ENCODE assay signal across 15 cellular contexts in the genomic region with DNA sequence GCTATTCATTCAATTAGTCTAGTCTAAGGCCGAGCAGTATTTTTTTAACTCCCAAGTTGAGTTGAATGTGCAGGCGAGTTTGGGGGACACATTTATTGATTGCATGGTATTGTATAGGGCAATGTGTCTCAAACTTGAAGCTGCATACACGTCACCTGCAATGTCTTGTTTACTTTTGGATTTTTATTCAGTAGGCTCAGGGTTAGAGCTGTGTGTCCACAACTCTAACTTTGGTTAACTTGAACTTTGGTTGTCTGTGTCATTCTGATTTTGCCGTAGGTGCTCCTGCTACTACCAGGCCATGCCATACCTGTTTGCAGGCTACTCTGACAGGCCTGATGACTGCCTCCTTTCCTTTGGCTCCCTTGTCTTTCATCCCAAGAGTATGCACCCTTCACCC.
DNase-seq lines count a peak whose midpoint lies in the region; FAIRE-seq and TF ChIP-seq lines count a peak whose summit lies in the region.
"Had no signal": no experiment of that assay in that cellular context is flagged by ENCODE, and none has a peak within 500 bp of the region (broad histone marks: within the 10 kb centered on the region; RNA-seq: fewer than 3 reads in every experiment).

No MANE protein-coding gene starts in this region.

- no peaks in the 10 kb centered on the region for H4K20me1 ChIP-seq in H1 (replicated peaks in 1 of 2; ENCODE audit: control insufficient read depth in 1 of 2, insufficient read depth in 2 of 2, low read length in 2 of 2)

- no peaks in the 10 kb centered on the region for H3K23me2 ChIP-seq in H1 (ENCODE audit: low read depth, low read length)

- TF ChIP-seq CTCF in Calu3 (IDR thresholded peaks at IDR 0.05; ENCODE audit: unreplicated experiment) (no peak), H1 (IDR thresholded peaks at IDR 0.05; ENCODE audit: control extremely low read depth in 1 of 3, insufficient read depth in 1 of 3, low read depth in 1 of 3, low read length in 3 of 3) (no peak), liver (IDR thresholded peaks at IDR 0.05; ENCODE audit: low read depth, low read length, missing input control) (no peak), tibial nerve (IDR thresholded peaks at IDR 0.05) (no peak)

- no peak overlapping the region for H4K12ac ChIP-seq in trophoblast cell (ENCODE audit: low read depth, low read length)

- H3K18ac ChIP-seq in H1 (ENCODE audit: extremely low read depth, low read length) (no peak overlapping the region), trophoblast cell (ENCODE audit: low read length) (no peak overlapping the region)

- H4K91ac ChIP-seq in H1 (replicated peaks; ENCODE audit: insufficient read length, low read length) (peak overlapping the region; percentile 9), trophoblast cell (ENCODE audit: low read depth, low read length) (no peak overlapping the region)

- no peak overlapping the region; the same call in 1 of the 2 replicates for H4K8ac ChIP-seq in H1 (ENCODE audit: extremely low read depth, insufficient read depth, low read length)
- peak overlapping the region; percentile 13 for H4K8ac ChIP-seq in trophoblast cell (ENCODE audit: low read depth, low read length)

- H3K36me3 ChIP-seq in H1 (ENCODE audit: control insufficient read depth in 2 of 4, insufficient read depth in 4 of 4, low read length in 3 of 4) (no peaks in the 10 kb centered on the region), liver (ENCODE audit: control insufficient read depth in 4 of 4, insufficient read depth in 3 of 4, low read depth in 1 of 4, low read length in 3 of 4) (no peaks in the 10 kb centered on the region), trophoblast cell (ENCODE audit: control insufficient read depth in 1 of 2, insufficient read depth in 2 of 2, low read length in 2 of 2) (no peaks in the 10 kb centered on the region), tibial nerve (no peaks in the 10 kb centered on the region)

- no peak overlapping the region for H3K4me3 ChIP-seq in H1 (ENCODE audit: extremely low read depth in 1 of 4, insufficient read depth in 2 of 4, low read depth in 3 of 4, low read length in 4 of 4)
- H3K4me3 ChIP-seq in liver (ENCODE audit: low read depth in 1 of 3, low read length in 3 of 3): no peak overlapping the region
- H3K4me3 ChIP-seq in trophoblast cell (ENCODE audit: low read depth, low read length): no peak overlapping the region
- H3K4me3 ChIP-seq in tibial nerve: no peak overlapping the region
- H3K4me3 ChIP-seq: A549 had no signal

- H2BK5ac ChIP-seq in H1 (ENCODE audit: low read depth, low read length) (no peak overlapping the region), trophoblast cell (ENCODE audit: low read depth, low read length, poor library complexity) (no peak overlapping the region)

- peaks cover 8% of the 10 kb centered on the region for H3K4me1 Mint-ChIP-seq in Calu3 (ENCODE audit: low read depth, unreplicated experiment)

- POLR2A ChIA-PET in H1 (lab: Charles Lee; ENCODE audit: partially characterized antibody): no interaction called here

- H3K4ac ChIP-seq in H1 (replicated peaks; ENCODE audit: insufficient read length, low read depth, low read length) (no peak overlapping the region), trophoblast cell (ENCODE audit: low read depth, low read length) (no peak overlapping the region)

- H2BK15ac ChIP-seq in H1 (ENCODE audit: low read length): no peak overlapping the region

- H3K27ac Mint-ChIP-seq in Calu3 (ENCODE audit: unreplicated experiment): peak overlapping the region; percentile 36
- H3K27ac Mint-ChIP-seq: CD4-positive, alpha-beta T cell had no signal

- H3K56ac ChIP-seq in H1 (replicated peaks; ENCODE audit: insufficient read length, low read depth, low read length): no peak overlapping the region

- H3K27me3 Mint-ChIP-seq in Calu3 (ENCODE audit: unreplicated experiment): no peaks in the 10 kb centered on the region
- H3K27me3 Mint-ChIP-seq: CD4-positive, alpha-beta T cell had no signal

- TF ChIP-seq EP300 in H1 (IDR thresholded peaks at IDR 0.05; ENCODE audit: borderline replicate concordance in 1 of 2, low read depth in 2 of 2, low read length in 2 of 2) (no peak), tibial nerve (IDR thresholded peaks at IDR 0.05) (no peak)

- CTCF ChIA-PET in Calu3 (lab: Charles Lee) (no interaction called here), H1 (lab: Charles Lee; ENCODE audit: partially characterized antibody) (interaction anchor here (1.3 to 1.7 kb wide), 2 partner anchors 16 to 101 kb away, joined by 3 read pairs; no protein-coding TSS in a partner anchor)

- no peaks in the 10 kb centered on the region for H3K27me3 ChIP-seq in H1 (replicated peaks in 1 of 4; ENCODE audit: control insufficient read depth in 3 of 4, extremely low read depth in 1 of 4, insufficient read depth in 3 of 4, low read length in 3 of 4)
- H3K27me3 ChIP-seq in liver (ENCODE audit: control insufficient read depth in 4 of 4, insufficient read depth in 4 of 4, low read length in 3 of 4): no peaks in the 10 kb centered on the region
- H3K27me3 ChIP-seq in trophoblast cell (ENCODE audit: insufficient read depth, low read length): no peaks in the 10 kb centered on the region
- H3K27me3 ChIP-seq in tibial nerve: no peaks in the 10 kb centered on the region

- H3K14ac ChIP-seq in H1 (ENCODE audit: insufficient read length): no peak overlapping the region
- no peak overlapping the region for H3K14ac ChIP-seq in trophoblast cell (ENCODE audit: low read length)

- H3K27ac ChIP-seq in H1 (ENCODE audit: low read depth, low read length): no peak overlapping the region
- no peak overlapping the region for H3K27ac ChIP-seq in liver (ENCODE audit: low read depth in 1 of 2, low read length in 2 of 2)
- no peak overlapping the region for H3K27ac ChIP-seq in trophoblast cell (ENCODE audit: low read depth, low read length)
- no peak overlapping the region for H3K27ac ChIP-seq in tibial nerve
- H3K27ac ChIP-seq: 22Rv1, A549, C4-2B had no signal

- no peak for TF ChIP-seq POLR2A in H1 (IDR thresholded peaks at IDR 0.05; ENCODE audit: control extremely low read depth in 1 of 2, low read depth in 2 of 2, low read length in 2 of 2)
- no peak for TF ChIP-seq POLR2A in tibial nerve (IDR thresholded peaks at IDR 0.05)

- H3K9ac ChIP-seq in H1 (replicated peaks in 1 of 4; ENCODE audit: extremely low read depth in 1 of 4, low read depth in 3 of 4, low read length in 3 of 4) (no peak overlapping the region), liver (ENCODE audit: low read depth in 1 of 2, low read length in 2 of 2) (no peak overlapping the region), trophoblast cell (ENCODE audit: low read length) (no peak overlapping the region)

- FAIRE-seq in H1 (lab: Jason Lieb, UNC): no peak
- FAIRE-seq: A549, H54 had no signal

- H3K9me3 Mint-ChIP-seq in Calu3 (ENCODE audit: low read depth, unreplicated experiment): peaks cover 4% of the 10 kb centered on the region

- H3K9me3 ChIP-seq in H1 (ENCODE audit: insufficient read depth in 2 of 2, low read depth in 1 of 2, low read length in 1 of 2) (peaks cover 0 to 4% of the 10 kb centered on the region in 2 experiments; a peak in 1 of 4 replicates), liver (ENCODE audit: control insufficient read depth in 4 of 4, low read length in 3 of 4) (peaks cover 0 to 1% (median 0%) of the 10 kb centered on the region in 4 donors), trophoblast cell (ENCODE audit: insufficient read depth, low read depth, low read length) (no peaks in the 10 kb centered on the region), tibial nerve (peaks cover 0 to 10% (median 0%) of the 10 kb centered on the region in 4 donors)
- H3K9me3 ChIP-seq: A549 had no signal

- no TSS peak for BruUV-seq in Calu3 (replicated peaks; lab: Mats Ljungman, UMichigan)

- H2BK12ac ChIP-seq in H1 (ENCODE audit: low read depth, low read length): no peak overlapping the region
- H2BK12ac ChIP-seq in trophoblast cell (ENCODE audit: low read length): peak overlapping the region; percentile 51

- H3K4me1 ChIP-seq in H1 (replicated peaks in 1 of 4; ENCODE audit: control insufficient read depth in 3 of 4, insufficient read depth in 4 of 4, low read length in 3 of 4): peaks cover 0 to 8% (median 3%) of the 10 kb centered on the region in 4 experiments; a peak in 4 of 7 replicates
- H3K4me1 ChIP-seq in liver (ENCODE audit: control insufficient read depth in 4 of 4, insufficient read depth in 4 of 4, low read length in 3 of 4): peaks cover 0 to 4% (median 2%) of the 10 kb centered on the region in 4 donors
- H3K4me1 ChIP-seq in trophoblast cell (ENCODE audit: control insufficient read depth in 1 of 2, insufficient read depth in 2 of 2, low read length in 2 of 2): no peaks in the 10 kb centered on the region
- no peaks in the 10 kb centered on the region for H3K4me1 ChIP-seq in tibial nerve

- H3K36me3 Mint-ChIP-seq in Calu3 (ENCODE audit: insufficient read depth, unreplicated experiment): no peaks in the 10 kb centered on the region

- WGBS in H1 (ENCODE audit: extremely low coverage in 1 of 2, insufficient coverage in 1 of 2, insufficient read length in 1 of 2, insufficient replicate concordance in 2 of 2, low coverage in 1 of 2, low lambda C conversion rate in 2 of 2, missing lambda C conversion rate in 1 of 2), 2 experiments: 86% methylated on average over 4 of the region's 4 CpGs; no CpG with 5 or more reads in 1 of the 2 experiments
- 78% methylated on average over 4 of the region's 4 CpGs for WGBS in liver
- no CpG with 5 or more reads among the region's 4 CpGs for WGBS in trophoblast cell (ENCODE audit: extremely low coverage, insufficient coverage, insufficient read length)
- WGBS in tibial nerve, 2 donors: 93 to 97% methylated on average over 4 of the region's 4 CpGs

- H3K4me2 ChIP-seq in H1 (ENCODE audit: insufficient read depth in 1 of 2, low read depth in 2 of 2, low read length in 2 of 2): no peak overlapping the region
- H3K4me2 ChIP-seq in trophoblast cell (ENCODE audit: low read length): no peak overlapping the region
- H3K4me2 ChIP-seq: A549 had no signal

- peak overlapping the region; percentile 72; the same call in 1 of the 2 replicates for H2BK20ac ChIP-seq in H1 (ENCODE audit: low read length)

- H3K79me1 ChIP-seq in H1 (ENCODE audit: low read depth, low read length): no peaks in the 10 kb centered on the region
- H3K79me1 ChIP-seq in trophoblast cell (ENCODE audit: low read length): peaks cover 7% of the 10 kb centered on the region

- intact Hi-C loops in Calu3 (cut with micrococcal nuclease; ENCODE audit: unreplicated experiment): no loop called here

- H3K23ac ChIP-seq in H1 (ENCODE audit: insufficient read length): no peak overlapping the region
- H3K23ac ChIP-seq in trophoblast cell (ENCODE audit: low read length): no peak overlapping the region

- H2BK120ac ChIP-seq in H1 (replicated peaks; ENCODE audit: low read depth, low read length) (no peak overlapping the region), trophoblast cell (ENCODE audit: insufficient read depth, low read length, poor library complexity) (no peak overlapping the region)

- H2AK5ac ChIP-seq in H1 (ENCODE audit: low read depth, low read length) (no peak overlapping the region), trophoblast cell (ENCODE audit: low read length) (peak overlapping the region; percentile 39)

- H4K5ac ChIP-seq in H1 (ENCODE audit: insufficient read length, low read depth, low read length): no peak overlapping the region

- TF ChIP-seq RAD21 in H1 (IDR thresholded peaks at IDR 0.05 in 1 of 2, conservative IDR thresholded peaks at IDR 0.05 in 1 of 2; ENCODE audit: low read depth in 2 of 2, low read length in 2 of 2): no peak
- TF ChIP-seq RAD21 in liver (IDR thresholded peaks at IDR 0.05): peak in 1 of 2 donors; percentile 13

- no peaks in the 10 kb centered on the region for H3K79me2 ChIP-seq in H1 (ENCODE audit: control insufficient read depth in 1 of 2, insufficient read depth in 2 of 2, low read length in 2 of 2)
- H3K79me2 ChIP-seq in trophoblast cell (ENCODE audit: control insufficient read depth, insufficient read depth, low read length, poor library complexity): no peaks in the 10 kb centered on the region

- H2AFZ ChIP-seq in H1 (ENCODE audit: low read length) (0 out of 2 replicates have a peak overlapping the region, but pooled peaks have one; percentile 35), trophoblast cell (ENCODE audit: insufficient read depth, low read length, poor library complexity) (no peak overlapping the region)

- no peak overlapping the region for H3K4me3 Mint-ChIP-seq in Calu3 (ENCODE audit: low read depth, unreplicated experiment)
- H3K4me3 Mint-ChIP-seq: CD4-positive, alpha-beta T cell had no signal

- DNase-seq in Calu3 (no peak), H1 (ENCODE audit: low read depth in 1 of 2, low spot score in 2 of 2) (no peak), trophoblast cell (no peak), COLO829 (ENCODE audit: low spot score) (no peak), tibial nerve (ENCODE audit: low spot score in 2 of 2) (no peak)
- no peak for DNase-seq in activated CD4-positive, alpha-beta T cell treated with anti-CD3 and anti-CD28 coated beads for 1 hour
- DNase-seq: AML-193; CD4-positive, alpha-beta T cell; GF-D8; HCEC 1CT had no signal
